In the genomic region with DNA sequence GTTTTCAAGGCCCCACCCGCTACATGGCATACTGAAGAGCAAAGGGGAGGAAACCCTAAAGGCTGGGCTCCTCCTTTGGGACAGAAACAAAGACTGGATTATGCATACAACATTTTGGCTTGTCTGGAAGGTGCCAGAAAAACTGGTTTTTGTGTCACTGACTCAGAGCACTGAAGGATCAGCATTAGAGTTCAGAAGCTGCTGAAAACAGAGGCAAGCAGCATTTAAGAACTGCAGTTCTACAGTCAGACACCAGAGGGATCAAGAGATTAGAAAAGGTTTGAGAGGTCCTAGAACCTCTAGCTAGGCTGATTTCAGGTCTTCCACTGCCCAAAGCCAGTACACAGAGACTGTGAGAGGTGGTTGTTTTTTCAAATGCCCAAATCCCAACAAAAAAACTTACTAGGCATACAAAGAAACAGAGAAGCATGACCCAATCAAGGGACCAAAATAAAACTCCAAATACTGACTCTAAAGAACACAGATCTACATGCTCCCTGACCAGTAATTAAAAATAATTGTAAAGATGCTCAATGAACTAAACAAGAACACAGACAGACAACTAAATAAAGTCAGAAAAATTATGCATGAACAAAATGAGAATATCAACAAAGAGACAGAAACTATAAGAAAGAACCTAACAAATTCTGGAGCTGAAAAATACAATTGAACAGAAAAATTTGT, we compare ENCODE assay signal across 8 cellular contexts.
DNase-seq lines count a peak whose midpoint lies in the region; ATAC-seq and TF ChIP-seq lines count a peak whose summit lies in the region.

No MANE protein-coding gene starts in this region.

- CTCF ChIA-PET in activated CD8-positive, alpha-beta T cell treated with anti-CD3 and anti-CD28 coated beads for 36 hours (lab: Charles Lee) = interaction anchor here (0.7 to 4.9 kb wide), 11 partner anchors 14 to 938 kb away, joined by 3 to 33 read pairs (median 5); no protein-coding TSS in a partner anchor

- H3K9me3 Mint-ChIP-seq in activated CD8-positive, alpha-beta T cell treated with anti-CD3 and anti-CD28 coated beads for 36 hours = peaks cover 17% of the 10 kb centered on the region

- peak; percentile 51 for ATAC-seq in activated CD8-positive, alpha-beta T cell treated with anti-CD3 and anti-CD28 coated beads for 36 hours
- peak; percentile 85 for ATAC-seq in upper lobe of right lung

- H3K36me3 Mint-ChIP-seq in activated CD8-positive, alpha-beta T cell treated with anti-CD3 and anti-CD28 coated beads for 36 hours (ENCODE audit: low read depth) = no peaks in the 10 kb centered on the region

- H3K27me3 ChIP-seq in upper lobe of right lung = no peaks in the 10 kb centered on the region

- no peaks in the 10 kb centered on the region for H3K4me1 Mint-ChIP-seq in activated CD8-positive, alpha-beta T cell treated with anti-CD3 and anti-CD28 coated beads for 36 hours (ENCODE audit: low read depth)

- no peaks in the 10 kb centered on the region for H3K4me1 ChIP-seq in upper lobe of right lung

- peaks cover 20% of the 10 kb centered on the region for H3K36me3 ChIP-seq in upper lobe of right lung

- no peak overlapping the region for H3K27ac ChIP-seq in upper lobe of right lung

- H3K27me3 Mint-ChIP-seq in activated CD8-positive, alpha-beta T cell treated with anti-CD3 and anti-CD28 coated beads for 36 hours = peaks cover 5% of the 10 kb centered on the region

- H3K9me3 ChIP-seq in upper lobe of right lung = no peaks in the 10 kb centered on the region

- POLR2A ChIA-PET in activated CD8-positive, alpha-beta T cell treated with anti-CD3 and anti-CD28 coated beads for 36 hours (lab: Charles Lee) = interaction anchor here (0.6 kb wide), 1 partner anchor 18 kb away, joined by 3 read pairs; no protein-coding TSS in a partner anchor

- H3K27ac Mint-ChIP-seq in activated CD8-positive, alpha-beta T cell treated with anti-CD3 and anti-CD28 coated beads for 36 hours = no peak overlapping the region

- intact Hi-C loops in activated CD8-positive, alpha-beta T cell treated with anti-CD3 and anti-CD28 coated beads for 36 hours (cut with micrococcal nuclease) = loop anchor here (5.0 kb wide), 1 partner anchor 90 kb away; no protein-coding TSS in a partner anchor
- intact Hi-C loops in upper lobe of right lung (cut with DNase I) = loop anchor here (2.0 kb wide), 1 partner anchor 90 kb away; no protein-coding TSS in a partner anchor

- TF ChIP-seq CTCF in GM12875 (IDR thresholded peaks at IDR 0.05; ENCODE audit: borderline replicate concordance, insufficient read depth, low read depth, low read length) = peak; percentile 64
- TF ChIP-seq CTCF in activated CD8-positive, alpha-beta T cell treated with anti-CD3 and anti-CD28 coated beads for 36 hours (IDR thresholded peaks at IDR 0.05) = peak; percentile 42
- TF ChIP-seq CTCF in upper lobe of right lung (IDR thresholded peaks at IDR 0.05) = peak; percentile 69

- H3K4me3 ChIP-seq in GM12875 (ENCODE audit: low read depth, low read length) = no peak overlapping the region
- no peak overlapping the region for H3K4me3 ChIP-seq in upper lobe of right lung

- no peak overlapping the region for H3K4me3 Mint-ChIP-seq in activated CD8-positive, alpha-beta T cell treated with anti-CD3 and anti-CD28 coated beads for 36 hours

- in situ Hi-C loops in ACHN (cut with HindIII; ENCODE audit: low pct_ligation_motif_present, low pct_unique_long_range_greater_than_20kb, low sequenced_read_pairs) = no loop called here

- DNase-seq in ACHN (peak; percentile 67), NCI-H2081 (lab: John Stamatoyannopoulos, UW) (peak; percentile 42 to 63), iPS DF 4.7 (ENCODE audit: extremely low read depth, low spot score) (peak; percentile 62), upper lobe of right lung (no peak), NCI-H1436 (lab: John Stamatoyannopoulos, UW) (no peak), COR-L47 (lab: John Stamatoyannopoulos, UW) (no peak)
- no peak for DNase-seq in activated CD8-positive, alpha-beta T cell treated with anti-CD3 and anti-CD28 coated beads for 36 hours

Comparison
In these comparisons a context has a peak if more than half of its experiments do, and no peak if none do; other contexts are left out.
1. DNase-seq: peak in ACHN (single experiment), NCI-H2081 (2 of 2) and iPS DF 4.7 (single experiment); none in activated CD8-positive, alpha-beta T cell treated with anti-CD3 and anti-CD28 coated beads for 36 hours (single experiment), upper lobe of right lung (single experiment), NCI-H1436 (single experiment) and COR-L47 (single experiment).
2. Peak in every context shown above with its lines, with median percentiles within 50 percentile points of each other: CTCF ChIP-seq.